Comparison of ENCODE assay signal across 41 cellular contexts in genomic region chrX:49212209-49212608, GRCh38. TPM values are rescaled to one million over a fixed set of nuclear protein-coding genes. Genes with fewer than 3 reads are reported as not detected.
A peak's percentile ranks its signal among the peaks of the same experiment; 100 is the strongest.
DNase-seq lines count a peak whose midpoint lies in the region; ATAC-seq, FAIRE-seq and TF ChIP-seq lines count a peak whose summit lies in the region.
"Had no signal": no experiment of that assay in that cellular context is flagged by ENCODE, and none has a peak within 500 bp of the region (broad histone marks: within the 10 kb centered on the region; RNA-seq: fewer than 3 reads in every experiment).

No MANE protein-coding gene starts in this region.

- H3K9me3 ChIP-seq in astrocyte (ENCODE audit: insufficient read depth, low read depth, low read length) (no peaks in the 10 kb centered on the region), K562 (replicated peaks; ENCODE audit: control insufficient read depth, insufficient read depth, low read depth, low read length) (no peaks in the 10 kb centered on the region), MG63 (no peaks in the 10 kb centered on the region)
- H3K9me3 ChIP-seq: A549, BE2C, BLaER1, Caco-2 had no signal

- no peak for TF ChIP-seq RAD21 in K562 (CRISPR knock-in tag; conservative IDR thresholded peaks at IDR 0.05 in 1 of 2, IDR thresholded peaks at IDR 0.05 in 1 of 2)

- FAIRE-seq in astrocyte (lab: Jason Lieb, UNC): peak; percentile 32
- no peak for FAIRE-seq in K562 (lab: Jason Lieb, UNC)
- FAIRE-seq: A204.1, A549, D721Med had no signal

- H3K4me3 ChIP-seq in GM23338: no peak overlapping the region
- no peak overlapping the region for H3K4me3 ChIP-seq in astrocyte (ENCODE audit: insufficient read depth, low read depth, low read length)
- H3K4me3 ChIP-seq in K562: no peak overlapping the region
- no peak overlapping the region for H3K4me3 ChIP-seq in MG63
- H3K4me3 ChIP-seq: A549; BLaER1; BLaER1 treated with 17β-estradiol and CSF1 and Interleukin-3, amounts not matched to agents 10 nM and 100 nM had no signal

- H3K36me3 ChIP-seq in GM23338 (ENCODE audit: insufficient read depth): no peaks in the 10 kb centered on the region
- H3K36me3 ChIP-seq in astrocyte (ENCODE audit: insufficient read depth, low read length): no peaks in the 10 kb centered on the region
- H3K36me3 ChIP-seq in K562 (ENCODE audit: control insufficient read depth, insufficient read depth, low read length): no peaks in the 10 kb centered on the region
- no peaks in the 10 kb centered on the region for H3K36me3 ChIP-seq in MG63
- H3K36me3 ChIP-seq: BE2C; BLaER1; BLaER1 treated with 17β-estradiol and CSF1 and Interleukin-3, amounts not matched to agents 10 nM and 100 nM had no signal

- H4K20me1 ChIP-seq in GM23338 (replicated peaks; ENCODE audit: insufficient read depth) (no peaks in the 10 kb centered on the region), astrocyte (ENCODE audit: insufficient read depth, low read length) (no peaks in the 10 kb centered on the region), K562 (replicated peaks; ENCODE audit: control insufficient read depth, insufficient read depth, low read length) (no peaks in the 10 kb centered on the region)
- H4K20me1 ChIP-seq: BLaER1; BLaER1 treated with 17β-estradiol and CSF1 and Interleukin-3, amounts not matched to agents 10 nM and 100 nM had no signal

- no TSS peak for BruUV-seq in K562 (replicated peaks; lab: Mats Ljungman, UMichigan)

- H3K9ac ChIP-seq in astrocyte (ENCODE audit: low read length) (no peak overlapping the region), K562 (ENCODE audit: insufficient read depth in 1 of 2, low read depth in 2 of 2, low read length in 2 of 2) (no peak overlapping the region)
- H3K9ac ChIP-seq: BLaER1; BLaER1 treated with 17β-estradiol and CSF1 and Interleukin-3, amounts not matched to agents 10 nM and 100 nM had no signal

- POLR2A ChIA-PET in K562 (lab: Yijun Ruan, JAX): interaction anchor here (0.5 kb wide), 1 partner anchor 1053 kb away, joined by 3 read pairs; no protein-coding TSS in a partner anchor

- H2AFZ ChIP-seq in GM23338: no peak overlapping the region
- no peak overlapping the region for H2AFZ ChIP-seq in astrocyte (ENCODE audit: low read depth, low read length)
- no peak overlapping the region for H2AFZ ChIP-seq in K562 (ENCODE audit: low read depth, low read length)

- no peaks in the 10 kb centered on the region; the same call in 1 of the 2 replicates for H3K4me1 ChIP-seq in GM23338 (ENCODE audit: insufficient read depth)
- no peaks in the 10 kb centered on the region for H3K4me1 ChIP-seq in astrocyte (ENCODE audit: insufficient read depth, low read length)
- peaks cover 0 to 7% of the 10 kb centered on the region in 2 experiments; a peak in 3 of 5 replicates for H3K4me1 ChIP-seq in K562 (replicated peaks in 1 of 2; ENCODE audit: control insufficient read depth in 2 of 2, insufficient read depth in 2 of 2, low read length in 2 of 2)
- H3K4me1 ChIP-seq: A549; BE2C; BLaER1; BLaER1 treated with 17β-estradiol and CSF1 and Interleukin-3, amounts not matched to agents 10 nM and 100 nM; Caco-2 had no signal

- DNase-seq in activated CD8-positive, alpha-beta memory T cell treated with anti-CD3 and anti-CD28 coated beads, Interleukin-2, amount 10 ng/mL, durations not matched to agents 7 days and 5 days: no peak
- no peak for DNase-seq in activated CD8-positive, alpha-beta memory T cell treated with anti-CD3 and anti-CD28 coated beads for 24 hours
- DNase-seq in GM23338 (ENCODE audit: low spot score) (no peak), astrocyte (ENCODE audit: low read depth) (no peak), K562 (ENCODE audit: extremely low read depth in 1 of 4, low spot score in 3 of 4) (no peak), MG63 (no peak), kidney tubule cell (ENCODE audit: low spot score) (no peak)
- DNase-seq: 8988T; ACHN; AML-193; BE2C; C1 segment of cervical spinal cord; Caco-2; Calu3; CD4-positive, alpha-beta memory T cell; CD4-positive, alpha-beta T cell; CD4-positive, CD25-positive, alpha-beta regulatory T cell; CD8-positive, alpha-beta memory T cell; CD8-positive, alpha-beta T cell; COR-L47; DMS 273 treated with DMSO at 0.1 percent for 48 hours; DMS153; DMS53; DMS79; DMS79 treated with DMSO at 0.1 percent for 48 hours; DND-41; EL had no signal

- H3K4me2 ChIP-seq in GM23338: no peak overlapping the region
- H3K4me2 ChIP-seq in astrocyte (ENCODE audit: low read length): no peak overlapping the region
- no peak overlapping the region for H3K4me2 ChIP-seq in K562 (ENCODE audit: insufficient read depth, low read length)
- H3K4me2 ChIP-seq: A549; BLaER1; BLaER1 treated with 17β-estradiol and CSF1 and Interleukin-3, amounts not matched to agents 10 nM and 100 nM had no signal

- CTCF ChIA-PET in activated CD8-positive, alpha-beta memory T cell treated with anti-CD3 and anti-CD28 coated beads, Interleukin-2, amount 10 ng/mL, durations not matched to agents 7 days and 5 days (lab: Charles Lee): no interaction called here
- CTCF ChIA-PET in K562 (lab: Yijun Ruan, JAX; ENCODE audit: low intra/inter-chr PET ratio): no interaction called here

- H3K9me2 ChIP-seq in GM23338 (ENCODE audit: insufficient read depth): no peaks in the 10 kb centered on the region

- no peak for TF ChIP-seq POLR2A in K562 (conservative IDR thresholded peaks at IDR 0.05)

- H3K4me3 Mint-ChIP-seq in activated CD8-positive, alpha-beta memory T cell treated with anti-CD3 and anti-CD28 coated beads, Interleukin-2, amount 10 ng/mL, durations not matched to agents 7 days and 5 days: no peak overlapping the region
- H3K4me3 Mint-ChIP-seq in GM23338 (no peak overlapping the region), astrocyte (ENCODE audit: unreplicated experiment) (no peak overlapping the region)
- H3K4me3 Mint-ChIP-seq: B cell; CD14-positive monocyte; CD4-positive, alpha-beta memory T cell; CD4-positive, alpha-beta T cell; CD4-positive, CD25-positive, alpha-beta regulatory T cell; CD8-positive, alpha-beta memory T cell; CD8-positive, alpha-beta T cell had no signal

- no peaks in the 10 kb centered on the region for H3K27me3 Mint-ChIP-seq in activated CD8-positive, alpha-beta memory T cell treated with anti-CD3 and anti-CD28 coated beads, Interleukin-2, amount 10 ng/mL, durations not matched to agents 7 days and 5 days
- H3K27me3 Mint-ChIP-seq in GM23338 (ENCODE audit: insufficient read depth, low read depth, poor library complexity) (peaks cover 2% of the 10 kb centered on the region), astrocyte (ENCODE audit: low read depth, unreplicated experiment) (peaks cover 12% of the 10 kb centered on the region)
- H3K27me3 Mint-ChIP-seq: B cell; CD4-positive, alpha-beta T cell had no signal

- intact Hi-C loops in K562 (cut with micrococcal nuclease): no loop called here

- no peak for TF ChIP-seq CTCF in GM23338 (conservative IDR thresholded peaks at IDR 0.05; ENCODE audit: low read depth in 2 of 2)
- no peak for TF ChIP-seq CTCF in astrocyte (IDR thresholded peaks at IDR 0.05; ENCODE audit: insufficient read depth, low read depth, low read length)
- no peak for TF ChIP-seq CTCF in K562 (IDR thresholded peaks at IDR 0.05 in 2 of 3, conservative IDR thresholded peaks at IDR 0.05 in 1 of 3; ENCODE audit: insufficient read depth in 2 of 3, low read depth in 1 of 3, low read length in 3 of 3)

- TF ChIP-seq EP300 in K562 (IDR thresholded peaks at IDR 0.05; ENCODE audit: low read length): no peak

- H3K9me3 Mint-ChIP-seq in activated CD8-positive, alpha-beta memory T cell treated with anti-CD3 and anti-CD28 coated beads, Interleukin-2, amount 10 ng/mL, durations not matched to agents 7 days and 5 days (ENCODE audit: low read depth): no peaks in the 10 kb centered on the region
- no peaks in the 10 kb centered on the region for H3K9me3 Mint-ChIP-seq in GM23338
- peaks cover 2% of the 10 kb centered on the region for H3K9me3 Mint-ChIP-seq in astrocyte (ENCODE audit: unreplicated experiment)
- H3K9me3 Mint-ChIP-seq: CD4-positive, alpha-beta memory T cell; CD4-positive, alpha-beta T cell; CD8-positive, alpha-beta memory T cell; CD8-positive, alpha-beta T cell had no signal

- ATAC-seq in activated CD8-positive, alpha-beta memory T cell treated with anti-CD3 and anti-CD28 coated beads, Interleukin-2, amount 10 ng/mL, durations not matched to agents 7 days and 5 days: no peak
- ATAC-seq in GM23338 (no peak), K562 (peak; percentile 59; the same call in 2 of the 3 replicates), HG02852 (IDR thresholded peaks at IDR 0.05; ENCODE audit: unreplicated experiment) (no peak)
- ATAC-seq: A549; CD8-positive, alpha-beta T cell had no signal

- H3K27ac ChIP-seq in GM23338 (ENCODE audit: low read depth) (no peak overlapping the region), astrocyte (ENCODE audit: low read depth, low read length) (no peak overlapping the region), K562 (ENCODE audit: extremely low read depth, low read depth, low read length) (no peak overlapping the region)
- H3K27ac ChIP-seq: 22Rv1; A549; BLaER1; BLaER1 treated with 17β-estradiol and CSF1 and Interleukin-3, amounts not matched to agents 10 nM and 100 nM; C4-2B had no signal

- H3K9me1 ChIP-seq in K562 (ENCODE audit: control insufficient read depth, insufficient read depth, low read length): no peaks in the 10 kb centered on the region

- no peaks in the 10 kb centered on the region for H3K36me3 Mint-ChIP-seq in activated CD8-positive, alpha-beta memory T cell treated with anti-CD3 and anti-CD28 coated beads, Interleukin-2, amount 10 ng/mL, durations not matched to agents 7 days and 5 days
- H3K36me3 Mint-ChIP-seq in GM23338 (ENCODE audit: low read depth) (no peaks in the 10 kb centered on the region), astrocyte (ENCODE audit: low read depth, unreplicated experiment) (no peaks in the 10 kb centered on the region)
- H3K36me3 Mint-ChIP-seq: CD14-positive monocyte; CD4-positive, alpha-beta memory T cell; CD4-positive, CD25-positive, alpha-beta regulatory T cell; CD8-positive, alpha-beta T cell had no signal

- H3K27me3 ChIP-seq in GM23338 (ENCODE audit: insufficient read depth): no peaks in the 10 kb centered on the region
- no peaks in the 10 kb centered on the region for H3K27me3 ChIP-seq in astrocyte (ENCODE audit: insufficient read depth, low read length)
- peaks cover 0 to 9% of the 10 kb centered on the region in 2 experiments; a peak in 1 of 5 replicates for H3K27me3 ChIP-seq in K562 (ENCODE audit: control insufficient read depth in 2 of 2, insufficient read depth in 2 of 2, low read length in 2 of 2)
- H3K27me3 ChIP-seq in MG63: no peaks in the 10 kb centered on the region
- H3K27me3 ChIP-seq: BE2C had no signal

- no peaks in the 10 kb centered on the region for H3K4me1 Mint-ChIP-seq in activated CD8-positive, alpha-beta memory T cell treated with anti-CD3 and anti-CD28 coated beads, Interleukin-2, amount 10 ng/mL, durations not matched to agents 7 days and 5 days
- H3K4me1 Mint-ChIP-seq in GM23338: no peaks in the 10 kb centered on the region; the same call in 2 of the 3 replicates
- no peaks in the 10 kb centered on the region for H3K4me1 Mint-ChIP-seq in astrocyte (ENCODE audit: low read depth, unreplicated experiment)
- H3K4me1 Mint-ChIP-seq: B cell; CD4-positive, alpha-beta memory T cell; CD4-positive, CD25-positive, alpha-beta regulatory T cell; CD8-positive, alpha-beta memory T cell had no signal

- in situ Hi-C loops in K562 (cut with MboI): no loop called here

- WGBS in K562 (ENCODE audit: insufficient coverage, low coverage, missing lambda C conversion rate): 0% methylated on average over 2 of the region's 2 CpGs

- H3K27ac Mint-ChIP-seq in activated CD8-positive, alpha-beta memory T cell treated with anti-CD3 and anti-CD28 coated beads, Interleukin-2, amount 10 ng/mL, durations not matched to agents 7 days and 5 days: peak overlapping the region; percentile 46
- H3K27ac Mint-ChIP-seq in GM23338 (no peak overlapping the region), astrocyte (ENCODE audit: unreplicated experiment) (no peak overlapping the region)
- H3K27ac Mint-ChIP-seq: B cell; CD4-positive, alpha-beta memory T cell; CD4-positive, alpha-beta T cell; CD8-positive, alpha-beta memory T cell; CD8-positive, alpha-beta T cell had no signal

- H3K79me2 ChIP-seq in GM23338 (replicated peaks; ENCODE audit: insufficient read depth) (no peaks in the 10 kb centered on the region), astrocyte (ENCODE audit: insufficient read depth, low read length) (no peaks in the 10 kb centered on the region), K562 (ENCODE audit: control insufficient read depth, insufficient read depth, low read length) (no peaks in the 10 kb centered on the region)

- H3F3A ChIP-seq in GM23338 (replicated peaks; ENCODE audit: low read depth): no peaks in the 10 kb centered on the region

RNA-seq across cellular contexts. Expression of gene SYP, which starts 12.2 kb away (rescaled TPM):
- total RNA-seq in activated CD8-positive, alpha-beta memory T cell treated with anti-CD3 and anti-CD28 coated beads, Interleukin-2, amount 10 ng/mL, durations not matched to agents 7 days and 5 days: 1 to 10 TPM; 1.9 to 3.9 TPM
- total RNA-seq in GM23338 (2014; rRNA removed; shearing (Covaris generic)): 7.3 and 9.1 TPM in 2 replicates
- polyA plus RNA-seq in GM23338 (2016; fragmentation: Nextera tagmentation; extraction: Ambion mirVana) (2.5 and 3.7 TPM in 2 replicates), K562 (2011; rRNA removed) (3.9 and 5.1 TPM in 2 replicates), K562 (2014; fragmentation: Illumina TruSeq; extraction: Trizol) (2.4 and 2.9 TPM in 2 replicates), K562 (2014; fragmentation: Nextera tagmentation; extraction: Ambion mirVana) (under 1 TPM; 0.48 to 0.52 TPM), K562 (2014; rRNA removed) (3.6 and 4.3 TPM in 2 replicates)
- total RNA-seq in astrocyte (1.6 and 1.9 TPM in 2 replicates), K562 (2014; rRNA removed) (3.4 and 3.9 TPM in 2 replicates), K562 (2014; rRNA removed; fragmentation: Illumina TruSeq; extraction: Trizol) (2.2 and 2.6 TPM in 2 replicates), K562 (2015; rRNA removed; fragmentation: Illumina TruSeq; extraction: Trizol) (1.5 and 1.6 TPM in 2 replicates), K562 (2021) (2.1 and 3.0 TPM in 2 replicates)
- total RNA-seq in K562 (2011; cell fraction: chromatin; rRNA removed; ENCODE audit: low replicate concordance): 4.8 and 8.4 TPM in 2 replicates
- 6.8 and 7.3 TPM in 2 replicates for total RNA-seq in K562 (2011; cell fraction: nucleolus; rRNA removed)
- 6.0 and 10.6 TPM in 2 replicates for total RNA-seq in K562 (2011; cell fraction: nucleoplasm; rRNA removed)
- 5.7 and 10.1 TPM in 2 replicates for polyA plus RNA-seq in K562 (2011; cell fraction: cytosol; rRNA removed)
- 3.8 and 7.1 TPM in 2 replicates for polyA plus RNA-seq in K562 (2011; cell fraction: nucleus; rRNA removed)
- polyA plus RNA-seq in K562 (2012): 1.8 and 4.5 TPM in 2 replicates
- 1.6 and 3.3 TPM in 2 replicates for polyA minus RNA-seq in K562 (2011; rRNA and poly(A)+ RNA removed)
- polyA minus RNA-seq in K562 (2011; cell fraction: cytosol; rRNA and poly(A)+ RNA removed): 1.3 and 4.0 TPM in 2 replicates
- 3.8 and 4.0 TPM in 2 replicates for polyA minus RNA-seq in K562 (2011; cell fraction: nucleus; rRNA and poly(A)+ RNA removed)
- total RNA-seq in MG63 (2014; rRNA removed; shearing (Covaris generic); ENCODE audit: low replicate concordance): 0.17 and 0.63 TPM in 2 replicates

RNA-seq across cellular contexts. Expression of gene CACNA1F, which starts 20.9 kb away (rescaled TPM):
- 1 to 10 TPM in 1 of 2 experiments, under 1 TPM in 1; 0.19 to 1.3 TPM for total RNA-seq in activated CD8-positive, alpha-beta memory T cell treated with anti-CD3 and anti-CD28 coated beads, Interleukin-2, amount 10 ng/mL, durations not matched to agents 7 days and 5 days
- total RNA-seq in GM23338 (2014; rRNA removed; shearing (Covaris generic)): 0.35 and 0.90 TPM in 2 replicates
- polyA plus RNA-seq in GM23338 (2016; fragmentation: Nextera tagmentation; extraction: Ambion mirVana) (0.23 and 0.44 TPM in 2 replicates), K562 (2011; rRNA removed) (0.13 and 0.37 TPM in 2 replicates), K562 (2014; fragmentation: Illumina TruSeq; extraction: Trizol) (0.01 and 0.03 TPM in 2 replicates), K562 (2014; fragmentation: Nextera tagmentation; extraction: Ambion mirVana) (under 1 TPM in 1 of 2 experiments, not detected in 1; 0.01 TPM), K562 (2014; rRNA removed) (0.15 and 0.41 TPM in 2 replicates)
- total RNA-seq in astrocyte (not detected in 2 replicates), K562 (2014; rRNA removed) (under 0.01 TPM in 1 of 2 replicates, not detected in the other), K562 (2014; rRNA removed; fragmentation: Illumina TruSeq; extraction: Trizol) (not detected in 2 replicates), K562 (2015; rRNA removed; fragmentation: Illumina TruSeq; extraction: Trizol) (not detected in 2 replicates), K562 (2021) (0.04 TPM in 2 replicates)
- total RNA-seq in K562 (2011; cell fraction: chromatin; rRNA removed; ENCODE audit: low replicate concordance): 2.0 TPM in 2 replicates
- 0.79 and 0.83 TPM in 2 replicates for total RNA-seq in K562 (2011; cell fraction: nucleolus; rRNA removed)
- 0.84 and 1.7 TPM in 2 replicates for total RNA-seq in K562 (2011; cell fraction: nucleoplasm; rRNA removed)
- 0.10 and 0.22 TPM in 2 replicates for polyA plus RNA-seq in K562 (2011; cell fraction: cytosol; rRNA removed)
- 1.5 and 1.9 TPM in 2 replicates for polyA plus RNA-seq in K562 (2011; cell fraction: nucleus; rRNA removed)
- 0.10 and 0.36 TPM in 2 replicates for polyA plus RNA-seq in K562 (2012)
- polyA minus RNA-seq in K562 (2011; rRNA and poly(A)+ RNA removed): 0.04 and 0.06 TPM in 2 replicates
- polyA minus RNA-seq in K562 (2011; cell fraction: cytosol; rRNA and poly(A)+ RNA removed): not detected in 2 replicates
- 0.27 and 0.56 TPM in 2 replicates for polyA minus RNA-seq in K562 (2011; cell fraction: nucleus; rRNA and poly(A)+ RNA removed)
- not detected in 2 replicates for total RNA-seq in MG63 (2014; rRNA removed; shearing (Covaris generic); ENCODE audit: low replicate concordance)
- total RNA-seq: A172, A673, Calu3, Daoy had no signal
- polyA plus RNA-seq: A549; AG04450; CD14-positive monocyte; CD4-positive, CD25-positive, alpha-beta regulatory T cell; CD8-positive, alpha-beta memory T cell had no signal

RNA-seq across cellular contexts. Expression of gene CCDC22, which starts 23.1 kb away (rescaled TPM):
- 10 to 100 TPM; 24.6 to 29.9 TPM for total RNA-seq in activated CD8-positive, alpha-beta memory T cell treated with anti-CD3 and anti-CD28 coated beads, Interleukin-2, amount 10 ng/mL, durations not matched to agents 7 days and 5 days
- 9.7 and 11.6 TPM in 2 replicates for total RNA-seq in GM23338 (2014; rRNA removed; shearing (Covaris generic))
- 4.4 and 4.5 TPM in 2 replicates for polyA plus RNA-seq in GM23338 (2016; fragmentation: Nextera tagmentation; extraction: Ambion mirVana)
- total RNA-seq in astrocyte: 11.7 and 12.3 TPM in 2 replicates
- total RNA-seq in K562 (2011; cell fraction: chromatin; rRNA removed; ENCODE audit: low replicate concordance): 18.9 and 51.1 TPM in 2 replicates
- total RNA-seq in K562 (2011; cell fraction: nucleolus; rRNA removed): 27.2 and 29.1 TPM in 2 replicates
- total RNA-seq in K562 (2011; cell fraction: nucleoplasm; rRNA removed): 22.7 and 25.3 TPM in 2 replicates
- 13.5 and 14.0 TPM in 2 replicates for total RNA-seq in K562 (2014; rRNA removed)
- 2.5 and 3.6 TPM in 2 replicates for total RNA-seq in K562 (2014; rRNA removed; fragmentation: Illumina TruSeq; extraction: Trizol)
- 6.6 and 7.1 TPM in 2 replicates for total RNA-seq in K562 (2015; rRNA removed; fragmentation: Illumina TruSeq; extraction: Trizol)
- total RNA-seq in K562 (2021): 20.9 and 22.7 TPM in 2 replicates
- 11.7 and 26.4 TPM in 2 replicates for polyA plus RNA-seq in K562 (2011; rRNA removed)
- polyA plus RNA-seq in K562 (2011; cell fraction: cytosol; rRNA removed): 19.0 and 32.2 TPM in 2 replicates
- polyA plus RNA-seq in K562 (2011; cell fraction: nucleus; rRNA removed): 72.0 and 73.7 TPM in 2 replicates
- 14.8 and 30.0 TPM in 2 replicates for polyA plus RNA-seq in K562 (2012)
- polyA plus RNA-seq in K562 (2014; fragmentation: Illumina TruSeq; extraction: Trizol): 5.1 and 12.0 TPM in 2 replicates
- polyA plus RNA-seq in K562 (2014; fragmentation: Nextera tagmentation; extraction: Ambion mirVana): under 1 TPM; 0.32 to 0.74 TPM
- polyA plus RNA-seq in K562 (2014; rRNA removed): 11.1 and 13.6 TPM in 2 replicates
- 12.0 and 15.2 TPM in 2 replicates for polyA minus RNA-seq in K562 (2011; rRNA and poly(A)+ RNA removed)
- 21.5 and 24.4 TPM in 2 replicates for polyA minus RNA-seq in K562 (2011; cell fraction: cytosol; rRNA and poly(A)+ RNA removed)
- 9.8 and 17.3 TPM in 2 replicates for polyA minus RNA-seq in K562 (2011; cell fraction: nucleus; rRNA and poly(A)+ RNA removed)
- 21.2 and 35.2 TPM in 2 replicates for total RNA-seq in MG63 (2014; rRNA removed; shearing (Covaris generic); ENCODE audit: low replicate concordance)

RNA-seq across cellular contexts. Expression of gene PRICKLE3, which starts 26.0 kb away (rescaled TPM):
- total RNA-seq in activated CD8-positive, alpha-beta memory T cell treated with anti-CD3 and anti-CD28 coated beads, Interleukin-2, amount 10 ng/mL, durations not matched to agents 7 days and 5 days: 10 to 100 TPM; 21.1 to 24.7 TPM
- total RNA-seq in GM23338 (2014; rRNA removed; shearing (Covaris generic)): 13.7 and 21.4 TPM in 2 replicates
- polyA plus RNA-seq in GM23338 (2016; fragmentation: Nextera tagmentation; extraction: Ambion mirVana) (4.7 and 5.2 TPM in 2 replicates), K562 (2011; rRNA removed) (14.0 and 22.0 TPM in 2 replicates), K562 (2014; fragmentation: Illumina TruSeq; extraction: Trizol) (19.1 and 19.4 TPM in 2 replicates), K562 (2014; fragmentation: Nextera tagmentation; extraction: Ambion mirVana) (1 to 10 TPM; 1.1 to 1.4 TPM), K562 (2014; rRNA removed) (23.7 and 32.8 TPM in 2 replicates)
- total RNA-seq in astrocyte (13.9 and 14.2 TPM in 2 replicates), K562 (2014; rRNA removed) (24.7 and 26.8 TPM in 2 replicates), K562 (2014; rRNA removed; fragmentation: Illumina TruSeq; extraction: Trizol) (6.8 and 8.7 TPM in 2 replicates), K562 (2015; rRNA removed; fragmentation: Illumina TruSeq; extraction: Trizol) (10.2 and 11.2 TPM in 2 replicates), K562 (2021) (43.8 and 44.3 TPM in 2 replicates)
- total RNA-seq in K562 (2011; cell fraction: chromatin; rRNA removed; ENCODE audit: low replicate concordance): 44.7 and 103 TPM in 2 replicates
- 65.1 and 65.2 TPM in 2 replicates for total RNA-seq in K562 (2011; cell fraction: nucleolus; rRNA removed)
- total RNA-seq in K562 (2011; cell fraction: nucleoplasm; rRNA removed): 41.5 and 44.2 TPM in 2 replicates
- 13.3 and 26.4 TPM in 2 replicates for polyA plus RNA-seq in K562 (2011; cell fraction: cytosol; rRNA removed)
- polyA plus RNA-seq in K562 (2011; cell fraction: nucleus; rRNA removed): 49.4 and 83.5 TPM in 2 replicates
- polyA plus RNA-seq in K562 (2012): 28.6 and 29.5 TPM in 2 replicates
- polyA minus RNA-seq in K562 (2011; rRNA and poly(A)+ RNA removed): 10.3 and 12.1 TPM in 2 replicates
- 30.0 and 34.3 TPM in 2 replicates for polyA minus RNA-seq in K562 (2011; cell fraction: cytosol; rRNA and poly(A)+ RNA removed)
- 18.0 and 18.3 TPM in 2 replicates for polyA minus RNA-seq in K562 (2011; cell fraction: nucleus; rRNA and poly(A)+ RNA removed)
- 1.2 and 8.3 TPM in 2 replicates for total RNA-seq in MG63 (2014; rRNA removed; shearing (Covaris generic); ENCODE audit: low replicate concordance)

RNA-seq across cellular contexts. Expression of gene PLP2, which starts 40.5 kb away (rescaled TPM):
- 10 to 100 TPM; 21.9 to 44.7 TPM for total RNA-seq in activated CD8-positive, alpha-beta memory T cell treated with anti-CD3 and anti-CD28 coated beads, Interleukin-2, amount 10 ng/mL, durations not matched to agents 7 days and 5 days
- 1.6 and 3.4 TPM in 2 replicates for total RNA-seq in GM23338 (2014; rRNA removed; shearing (Covaris generic))
- polyA plus RNA-seq in GM23338 (2016; fragmentation: Nextera tagmentation; extraction: Ambion mirVana) (9.5 and 10.1 TPM in 2 replicates), K562 (2011; rRNA removed) (169 and 175 TPM in 2 replicates), K562 (2014; fragmentation: Illumina TruSeq; extraction: Trizol) (199 and 236 TPM in 2 replicates), K562 (2014; fragmentation: Nextera tagmentation; extraction: Ambion mirVana) (100 to 1,000 TPM; 117 to 208 TPM), K562 (2014; rRNA removed) (63.0 and 96.3 TPM in 2 replicates)
- total RNA-seq in astrocyte (109 TPM in 2 replicates), K562 (2014; rRNA removed) (34.7 and 55.2 TPM in 2 replicates), K562 (2014; rRNA removed; fragmentation: Illumina TruSeq; extraction: Trizol) (65.1 and 67.8 TPM in 2 replicates), K562 (2015; rRNA removed; fragmentation: Illumina TruSeq; extraction: Trizol) (70.4 and 73.0 TPM in 2 replicates), K562 (2021) (106 and 112 TPM in 2 replicates)
- total RNA-seq in K562 (2011; cell fraction: chromatin; rRNA removed; ENCODE audit: low replicate concordance): 74.1 and 122 TPM in 2 replicates
- 138 and 180 TPM in 2 replicates for total RNA-seq in K562 (2011; cell fraction: nucleolus; rRNA removed)
- total RNA-seq in K562 (2011; cell fraction: nucleoplasm; rRNA removed): 178 and 233 TPM in 2 replicates
- polyA plus RNA-seq in K562 (2011; cell fraction: cytosol; rRNA removed): 367 and 379 TPM in 2 replicates
- polyA plus RNA-seq in K562 (2011; cell fraction: nucleus; rRNA removed): 76.0 and 82.2 TPM in 2 replicates
- 170 and 356 TPM in 2 replicates for polyA plus RNA-seq in K562 (2012)
- polyA minus RNA-seq in K562 (2011; rRNA and poly(A)+ RNA removed): 88.3 and 104 TPM in 2 replicates
- polyA minus RNA-seq in K562 (2011; cell fraction: cytosol; rRNA and poly(A)+ RNA removed): 55.9 and 80.5 TPM in 2 replicates
- 8.6 and 18.3 TPM in 2 replicates for polyA minus RNA-seq in K562 (2011; cell fraction: nucleus; rRNA and poly(A)+ RNA removed)
- 114 and 139 TPM in 2 replicates for total RNA-seq in MG63 (2014; rRNA removed; shearing (Covaris generic); ENCODE audit: low replicate concordance)
